19 cellular contexts compared by ENCODE assay signal in genomic region chr13:48790199-48790598, GRCh38.
DNase-seq lines count a peak whose midpoint lies in the region; ATAC-seq and TF ChIP-seq lines count a peak whose summit lies in the region.
"Had no signal": no experiment of that assay in that cellular context is flagged by ENCODE, and none has a peak within 500 bp of the region (broad histone marks: within the 10 kb centered on the region; RNA-seq: fewer than 3 reads in every experiment).

No MANE protein-coding gene starts in this region.

- H3K9ac ChIP-seq in mesendoderm (ENCODE audit: low read length), result no peak overlapping the region
- H3K9ac ChIP-seq: BLaER1 had no signal

- H3K23ac ChIP-seq in mesendoderm (ENCODE audit: low read length), result no peak overlapping the region

- no peaks in the 10 kb centered on the region; the same call in 2 of the 3 replicates for H3K9me3 Mint-ChIP-seq in GM23338
- H3K9me3 Mint-ChIP-seq: CD4-positive, alpha-beta T cell; CD8-positive, alpha-beta memory T cell had no signal

- H3K4me2 ChIP-seq in GM23338 (no peak overlapping the region), mesendoderm (ENCODE audit: low read length) (no peak overlapping the region)
- H3K4me2 ChIP-seq: BLaER1 had no signal

- H4K20me1 ChIP-seq in GM23338 (replicated peaks; ENCODE audit: insufficient read depth), result no peaks in the 10 kb centered on the region
- H4K20me1 ChIP-seq: BLaER1 had no signal

- H3K4me3 ChIP-seq in GM23338 (no peak overlapping the region), choroid plexus epithelial cell (ENCODE audit: low read depth, low read length) (no peak overlapping the region), fibroblast of mammary gland (ENCODE audit: control insufficient read depth, low read depth, low read length) (no peak overlapping the region), mesendoderm (ENCODE audit: low read length) (no peak overlapping the region)
- H3K4me3 ChIP-seq: BLaER1 had no signal

- H3K36me3 Mint-ChIP-seq in GM23338 (ENCODE audit: low read depth), result no peaks in the 10 kb centered on the region

- DNase-seq in GM23338 (ENCODE audit: low spot score) (no peak), choroid plexus epithelial cell (ENCODE audit: low read depth) (peak; percentile 56), fibroblast of mammary gland (ENCODE audit: low read depth) (peak; percentile 51), superior temporal gyrus (ENCODE audit: extremely low spot score) (peak; percentile 17), mesendoderm (no peak), GF-D8 (lab: John Stamatoyannopoulos, UW) (no peak)
- DNase-seq in stimulated activated naive CD4-positive, alpha-beta T cell (lab: John Stamatoyannopoulos, UW), result no peak
- DNase-seq: CD4-positive, alpha-beta T cell; CD8-positive, alpha-beta memory T cell; DMS 273 treated with DMSO at 0.1 percent for 48 hours; DMS79; EL; GDM1; H7; HCEC 1CT had no signal

- ATAC-seq in GM23338, result no peak
- ATAC-seq in HG03378 (IDR thresholded peaks at IDR 0.05; ENCODE audit: unreplicated experiment), result no peak

- no peak overlapping the region for H3K4ac ChIP-seq in mesendoderm (ENCODE audit: low read depth, low read length)

- no peak overlapping the region for H4K5ac ChIP-seq in mesendoderm (ENCODE audit: low read length)

- H2AFZ ChIP-seq in GM23338, result 0 out of 2 replicates have a peak overlapping the region, but pooled peaks have one; percentile 10

- TF ChIP-seq CTCF in GM23338 (conservative IDR thresholded peaks at IDR 0.05; ENCODE audit: low read depth in 2 of 2) (no peak), choroid plexus epithelial cell (conservative IDR thresholded peaks at IDR 0.05; ENCODE audit: low read depth, low read length) (no peak), fibroblast of mammary gland (conservative IDR thresholded peaks at IDR 0.05; ENCODE audit: control insufficient read depth, insufficient read depth, low read depth, low read length) (no peak)

- no peak overlapping the region for H2BK15ac ChIP-seq in mesendoderm (replicated peaks; ENCODE audit: low read depth)

- no CpG with 5 or more reads among the region's 3 CpGs for WGBS in mesendoderm (ENCODE audit: extremely low coverage, insufficient coverage, low lambda C conversion rate)

- H3F3A ChIP-seq in GM23338 (replicated peaks; ENCODE audit: low read depth), result no peaks in the 10 kb centered on the region

- H2AK5ac ChIP-seq in mesendoderm (ENCODE audit: low read length), result no peak overlapping the region

- no peak overlapping the region for H4K8ac ChIP-seq in mesendoderm (ENCODE audit: low read depth, low read length)

- H3K27me3 ChIP-seq in GM23338 (ENCODE audit: insufficient read depth) (no peaks in the 10 kb centered on the region), mesendoderm (ENCODE audit: insufficient read depth, low read length, poor library complexity) (no peaks in the 10 kb centered on the region)
- H3K27me3 ChIP-seq: BLaER1 had no signal

- H3K27me3 Mint-ChIP-seq in GM23338 (ENCODE audit: insufficient read depth, low read depth, poor library complexity), result no peaks in the 10 kb centered on the region

- no peaks in the 10 kb centered on the region for H3K4me1 ChIP-seq in GM23338 (ENCODE audit: insufficient read depth)
- no peaks in the 10 kb centered on the region for H3K4me1 ChIP-seq in mesendoderm (ENCODE audit: control insufficient read depth, low read depth, low read length)
- H3K4me1 ChIP-seq: BLaER1 had no signal

- no peak overlapping the region for H3K18ac ChIP-seq in mesendoderm (ENCODE audit: low read length)

- H3K9me2 ChIP-seq in GM23338 (ENCODE audit: insufficient read depth), result 0 out of 2 replicates have a peak, but pooled peaks cover 5% of the 10 kb centered on the region

- H2BK5ac ChIP-seq in mesendoderm (ENCODE audit: low read length), result no peak overlapping the region

- no peak overlapping the region for H3K27ac Mint-ChIP-seq in GM23338
- H3K27ac Mint-ChIP-seq: B cell; CD4-positive, alpha-beta T cell had no signal

- H3K79me1 ChIP-seq in mesendoderm (ENCODE audit: low read length), result no peaks in the 10 kb centered on the region

- H3K79me2 ChIP-seq in GM23338 (replicated peaks; ENCODE audit: insufficient read depth) (no peaks in the 10 kb centered on the region), mesendoderm (ENCODE audit: control insufficient read depth, insufficient read depth, low read length) (no peaks in the 10 kb centered on the region)

- H3K56ac ChIP-seq in mesendoderm (ENCODE audit: low read length), result no peak overlapping the region

- H3K4me1 Mint-ChIP-seq in GM23338, result no peaks in the 10 kb centered on the region
- H3K4me1 Mint-ChIP-seq: B cell; CD8-positive, alpha-beta memory T cell had no signal

- no peak overlapping the region for H2BK120ac ChIP-seq in mesendoderm (ENCODE audit: low read depth, low read length)

- H3K27ac ChIP-seq in GM23338 (ENCODE audit: low read depth) (no peak overlapping the region), mesendoderm (ENCODE audit: low read depth, low read length) (no peak overlapping the region)
- H3K27ac ChIP-seq: BLaER1, C4-2B had no signal

- H3K36me3 ChIP-seq in GM23338 (ENCODE audit: insufficient read depth) (no peaks in the 10 kb centered on the region), mesendoderm (ENCODE audit: control insufficient read depth, insufficient read depth, low read length) (no peaks in the 10 kb centered on the region)
- H3K36me3 ChIP-seq: BLaER1 had no signal

- no peak overlapping the region for H3K4me3 Mint-ChIP-seq in GM23338
- H3K4me3 Mint-ChIP-seq: B cell; CD4-positive, alpha-beta T cell; CD8-positive, alpha-beta memory T cell had no signal

TF ChIP-seq in GM23338, 12 proteins besides CTCF, POLR2A, EP300 and RAD21:
- TF ChIP-seq ETS1 (IDR thresholded peaks at IDR 0.05) (no peak), ZNF462 (CRISPR knock-in tag; IDR thresholded peaks at IDR 0.05) (no peak), ZNF331 (CRISPR knock-in tag; IDR thresholded peaks at IDR 0.05; ENCODE audit: low read depth) (no peak)

Comparison
In these comparisons a context has a peak if more than half of its experiments do, and no peak if none do; other contexts are left out.
1. DNase-seq: peak in choroid plexus epithelial cell (single experiment), fibroblast of mammary gland (single experiment) and superior temporal gyrus (single experiment); none in GM23338 (single experiment), stimulated activated naive CD4-positive, alpha-beta T cell (0 of 6), mesendoderm (single experiment) and GF-D8 (single experiment).